Comparison of ENCODE assay signal across 6 cellular contexts in genomic region chr6:134884752-134885151, GRCh38.
"Had no signal": no experiment of that assay in that cellular context is flagged by ENCODE, and none has a peak within 500 bp of the region (broad histone marks: within the 10 kb centered on the region; RNA-seq: fewer than 3 reads in every experiment).

No MANE protein-coding gene starts in this region.

- H3K36me3 Mint-ChIP-seq: IgD-negative memory B cell had no signal

- H3K27ac ChIP-seq: HL-60 had no signal

- H3K9me3 Mint-ChIP-seq: IgD-negative memory B cell had no signal

- H3K4me3 Mint-ChIP-seq: IgD-negative memory B cell had no signal

- ATAC-seq: HepG2, K562 had no signal

- H3K4me3 ChIP-seq: K562 had no signal

- H3K27ac Mint-ChIP-seq: IgD-negative memory B cell had no signal

- DNase-seq: IMR-90, KBM-7 had no signal
